ENCODE assay signal across 9 cellular contexts in genomic region chr17:55825213-55825612, GRCh38.
DNase-seq lines count a peak whose midpoint lies in the region; ATAC-seq, FAIRE-seq and TF ChIP-seq lines count a peak whose summit lies in the region.
"Had no signal": no experiment of that assay in that cellular context is flagged by ENCODE, and none has a peak within 500 bp of the region (broad histone marks: within the 10 kb centered on the region; RNA-seq: fewer than 3 reads in every experiment).

No MANE protein-coding gene starts in this region.

- H3F3A ChIP-seq in DOHH2 (ENCODE audit: control insufficient read depth, insufficient read depth): no peaks in the 10 kb centered on the region

- H3K4me1 ChIP-seq in DOHH2 (ENCODE audit: control insufficient read depth, low read length): no peaks in the 10 kb centered on the region
- H3K4me1 ChIP-seq in Panc1 (ENCODE audit: control insufficient read depth, insufficient read depth, low read length): no peaks in the 10 kb centered on the region
- no peaks in the 10 kb centered on the region for H3K4me1 ChIP-seq in keratinocyte (ENCODE audit: control insufficient read depth, extremely low read depth, insufficient read depth, low read length)
- H3K4me1 ChIP-seq in colonic mucosa: no peaks in the 10 kb centered on the region

- H2AFZ ChIP-seq in keratinocyte (ENCODE audit: control insufficient read depth, low read length): no peak overlapping the region

- H3K27me3 Mint-ChIP-seq in activated naive CD4-positive, alpha-beta T cell treated with anti-CD3 and anti-CD28 coated beads, Interleukin-2, amount 10 ng/mL, durations not matched to agents 7 days and 5 days: no peaks in the 10 kb centered on the region

- intact Hi-C loops in Panc1 (cut with micrococcal nuclease; ENCODE audit: unreplicated experiment): loop anchor here (2.0 kb wide), 1 partner anchor 298 kb away; no protein-coding TSS in a partner anchor
- intact Hi-C loops in colonic mucosa (cut with DNase I): no loop called here

- H3K9me3 ChIP-seq in DOHH2 (ENCODE audit: control insufficient read depth, insufficient read depth, low read length) (no peaks in the 10 kb centered on the region), Panc1 (ENCODE audit: control insufficient read depth, insufficient read depth, low read depth, low read length) (no peaks in the 10 kb centered on the region), keratinocyte (ENCODE audit: control insufficient read depth, low read depth, low read length) (no peaks in the 10 kb centered on the region), colonic mucosa (no peaks in the 10 kb centered on the region)

- no peaks in the 10 kb centered on the region for H3K79me2 ChIP-seq in DOHH2 (ENCODE audit: control insufficient read depth, low read length)
- H3K79me2 ChIP-seq in keratinocyte (ENCODE audit: control insufficient read depth, insufficient read depth, low read length): no peaks in the 10 kb centered on the region

- H3K4me3 ChIP-seq in DOHH2 (ENCODE audit: low read length) (no peak overlapping the region), H7 (ENCODE audit: insufficient read depth, low read depth, low read length) (no peak overlapping the region), Panc1 (ENCODE audit: low read depth in 2 of 2, low read length in 2 of 2) (no peak overlapping the region), keratinocyte (ENCODE audit: control insufficient read depth in 2 of 3, extremely low read depth in 1 of 3, insufficient read depth in 2 of 3, low read depth in 1 of 3, low read length in 3 of 3) (no peak overlapping the region), colonic mucosa (no peak overlapping the region)

- H3K9me1 ChIP-seq in keratinocyte (ENCODE audit: control insufficient read depth, extremely low read depth, insufficient read depth, low read length): no peaks in the 10 kb centered on the region

- FAIRE-seq in keratinocyte (lab: Jason Lieb, UNC): no peak

- TF ChIP-seq CTCF in DOHH2 (IDR thresholded peaks at IDR 0.05; ENCODE audit: low read depth, low read length, poor library complexity, severe bottlenecking) (peak; percentile 35), Panc1 (IDR thresholded peaks at IDR 0.05) (peak; percentile 49; the same call in 1 of the 2 replicates), keratinocyte (optimal IDR thresholded peaks at IDR 0.05 in 1 of 3, IDR thresholded peaks at IDR 0.05 in 1 of 3, conservative IDR thresholded peaks at IDR 0.05 in 1 of 3; ENCODE audit: extremely low read depth in 1 of 3, insufficient read depth in 2 of 3, low read length in 3 of 3) (peak; percentile 21 to 37 (median 31)), colonic mucosa (IDR thresholded peaks at IDR 0.05) (no peak)

- no TSS peak for BruUV-seq in Panc1 (replicated peaks; lab: Mats Ljungman, UMichigan)

- H4K20me1 ChIP-seq in DOHH2 (ENCODE audit: control insufficient read depth, insufficient read depth, low read depth, low read length): no peaks in the 10 kb centered on the region
- no peaks in the 10 kb centered on the region for H4K20me1 ChIP-seq in keratinocyte (ENCODE audit: control insufficient read depth, extremely low read depth, insufficient read depth, low read length)

- CTCF ChIA-PET in Panc1 (lab: Charles Lee): no interaction called here
- CTCF ChIA-PET in activated naive CD4-positive, alpha-beta T cell treated with anti-CD3 and anti-CD28 coated beads, Interleukin-2, amount 10 ng/mL, durations not matched to agents 7 days and 5 days (lab: Charles Lee): no interaction called here

- H3K4me3 Mint-ChIP-seq in activated naive CD4-positive, alpha-beta T cell treated with anti-CD3 and anti-CD28 coated beads, Interleukin-2, amount 10 ng/mL, durations not matched to agents 7 days and 5 days: no peak overlapping the region

- peak; percentile 23 for DNase-seq in H7
- DNase-seq in Panc1 (ENCODE audit: low read depth, low spot score): no peak
- DNase-seq in keratinocyte (ENCODE audit: low read depth, low spot score): no peak
- DNase-seq in colonic mucosa: no peak
- no peak for DNase-seq in activated naive CD4-positive, alpha-beta T cell treated with anti-CD3 and anti-CD28 coated beads, Interleukin-2, amount 10 ng/mL, durations not matched to agents 7 days and 5 days
- DNase-seq: activated CD4-positive, alpha-beta T cell treated with anti-CD3 and anti-CD28 coated beads, Interleukin-2, amount 50 U/mL, for 1 hour had no signal

- H3K27me3 ChIP-seq in DOHH2 (ENCODE audit: control insufficient read depth, low read length) (peaks cover 8% of the 10 kb centered on the region), H7 (ENCODE audit: control insufficient read depth, insufficient read depth, low read length) (no peaks in the 10 kb centered on the region), Panc1 (ENCODE audit: control insufficient read depth, insufficient read depth, low read length) (no peaks in the 10 kb centered on the region), keratinocyte (ENCODE audit: control insufficient read depth, extremely low read depth, insufficient read depth, low read length) (no peaks in the 10 kb centered on the region), colonic mucosa (no peaks in the 10 kb centered on the region)

- no peaks in the 10 kb centered on the region for H3K9me3 Mint-ChIP-seq in activated naive CD4-positive, alpha-beta T cell treated with anti-CD3 and anti-CD28 coated beads, Interleukin-2, amount 10 ng/mL, durations not matched to agents 7 days and 5 days

- no peaks in the 10 kb centered on the region for H3K36me3 ChIP-seq in DOHH2 (ENCODE audit: control insufficient read depth, low read length)
- H3K36me3 ChIP-seq in H7 (replicated peaks; ENCODE audit: control insufficient read depth, insufficient read depth, low read length): no peaks in the 10 kb centered on the region
- H3K36me3 ChIP-seq in Panc1 (ENCODE audit: control insufficient read depth, insufficient read depth, low read length): no peaks in the 10 kb centered on the region
- H3K36me3 ChIP-seq in keratinocyte (ENCODE audit: control insufficient read depth in 2 of 2, extremely low read depth in 1 of 2, insufficient read depth in 2 of 2, low read length in 2 of 2): no peaks in the 10 kb centered on the region
- H3K36me3 ChIP-seq in colonic mucosa: no peaks in the 10 kb centered on the region

- H3K27ac ChIP-seq in DOHH2 (ENCODE audit: low read depth, low read length): no peak overlapping the region
- H3K27ac ChIP-seq in Panc1 (ENCODE audit: low read length): no peak overlapping the region
- no peak overlapping the region for H3K27ac ChIP-seq in keratinocyte (ENCODE audit: control insufficient read depth, insufficient read depth, low read length)
- H3K27ac ChIP-seq in colonic mucosa: no peak overlapping the region

- H3K27ac Mint-ChIP-seq in activated naive CD4-positive, alpha-beta T cell treated with anti-CD3 and anti-CD28 coated beads, Interleukin-2, amount 10 ng/mL, durations not matched to agents 7 days and 5 days: no peak overlapping the region

- in situ Hi-C loops in Panc1 (cut with HindIII; ENCODE audit: low pct_unique_long_range_greater_than_20kb, low sequenced_read_pairs): no loop called here

- dilution Hi-C loops in keratinocyte (cut with MboI; ENCODE audit: extremely low pct_ligation_motif_present, low sequenced_read_pairs): no loop called here

- POLR2A ChIA-PET in Panc1 (lab: Charles Lee): no interaction called here

- H3K4me1 Mint-ChIP-seq in activated naive CD4-positive, alpha-beta T cell treated with anti-CD3 and anti-CD28 coated beads, Interleukin-2, amount 10 ng/mL, durations not matched to agents 7 days and 5 days: no peaks in the 10 kb centered on the region

- H3K9me2 ChIP-seq in DOHH2 (replicated peaks; ENCODE audit: control insufficient read depth, low read length): no peaks in the 10 kb centered on the region

- no peaks in the 10 kb centered on the region for H3K36me3 Mint-ChIP-seq in activated naive CD4-positive, alpha-beta T cell treated with anti-CD3 and anti-CD28 coated beads, Interleukin-2, amount 10 ng/mL, durations not matched to agents 7 days and 5 days

- H3K4me2 ChIP-seq in DOHH2 (ENCODE audit: low read length) (no peak overlapping the region), keratinocyte (ENCODE audit: control insufficient read depth, extremely low read depth, insufficient read depth, low read depth, low read length) (no peak overlapping the region)

- ATAC-seq in Panc1 (0 out of 2 replicates have a peak, but pooled peaks have one; percentile 60), GM19023 (IDR thresholded peaks at IDR 0.05; ENCODE audit: unreplicated experiment) (no peak), HG02571 (IDR thresholded peaks at IDR 0.05; ENCODE audit: unreplicated experiment) (no peak)

- H3K9ac ChIP-seq in keratinocyte (ENCODE audit: control insufficient read depth, extremely low read depth, insufficient read depth, low read length) (no peak overlapping the region), colonic mucosa (ENCODE audit: low read depth in 2 of 2, low read length in 2 of 2) (no peak overlapping the region)
